In the genomic region with DNA sequence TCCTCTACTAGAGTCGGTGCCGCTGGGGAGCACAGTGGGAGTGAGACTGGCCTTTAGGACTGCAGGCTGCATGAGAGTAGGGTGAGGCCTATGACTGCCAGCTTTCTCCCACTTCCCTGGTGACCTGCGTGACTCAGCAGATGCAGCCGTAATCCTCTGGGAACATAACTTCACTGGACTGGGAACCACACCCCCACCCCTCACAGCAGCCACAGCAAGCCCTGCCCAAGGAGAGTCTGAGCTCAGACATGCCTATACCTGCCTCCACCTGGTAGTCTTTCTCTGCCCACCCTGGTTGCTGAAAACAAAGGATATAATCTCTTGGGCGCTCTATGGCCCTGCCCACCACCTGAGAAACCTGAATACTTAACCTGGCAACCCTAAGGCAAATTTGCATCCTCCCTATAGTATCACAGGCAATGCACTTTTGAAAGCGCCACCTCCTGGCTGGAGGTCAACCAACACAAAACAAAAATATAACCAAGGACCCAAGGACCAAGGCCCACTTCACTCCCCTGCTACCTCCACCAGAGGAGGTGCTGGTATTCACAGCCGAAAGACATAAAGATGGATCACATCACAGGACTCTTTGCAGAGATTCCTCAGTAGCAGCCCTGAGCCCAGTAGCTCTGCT, we compare ENCODE assay signal across 18 cellular contexts.
A peak's percentile ranks its signal among the peaks of the same experiment; 100 is the strongest.
DNase-seq lines count a peak whose midpoint lies in the region; ATAC-seq and TF ChIP-seq lines count a peak whose summit lies in the region.
"Had no signal": no experiment of that assay in that cellular context is flagged by ENCODE, and none has a peak within 500 bp of the region (broad histone marks: within the 10 kb centered on the region; RNA-seq: fewer than 3 reads in every experiment).

No MANE protein-coding gene starts in this region.

- H3K9me2 ChIP-seq in HCT116 (ENCODE audit: insufficient read depth) = no peaks in the 10 kb centered on the region

- no peak for TF ChIP-seq POLR2A in HCT116 (IDR thresholded peaks at IDR 0.05; ENCODE audit: borderline replicate concordance, extremely low read depth, insufficient read depth, insufficient read length)

- no peaks in the 10 kb centered on the region for H4K20me1 ChIP-seq in BLaER1 treated with 17β-estradiol and CSF1 and Interleukin-3, amounts not matched to agents 10 nM and 100 nM
- H4K20me1 ChIP-seq in HCT116 (ENCODE audit: insufficient read depth) = no peaks in the 10 kb centered on the region

- peak; percentile 90 for ATAC-seq in HCT116
- no peak for ATAC-seq in GM19463 (IDR thresholded peaks at IDR 0.05; ENCODE audit: unreplicated experiment)
- ATAC-seq in HG03354 (IDR thresholded peaks at IDR 0.05; ENCODE audit: poor library complexity, severe bottlenecking, unreplicated experiment) = no peak
- ATAC-seq: activated T-cell treated with anti-CD3 and anti-CD28 coated beads, Interleukin-2, amount 50 U/mL, for 72 hours had no signal

- POLR2A ChIA-PET in HCT116 (lab: Charles Lee) = no interaction called here

- peaks cover 5% of the 10 kb centered on the region for H3K4me1 Mint-ChIP-seq in activated naive CD4-positive, alpha-beta T cell treated with anti-CD3 and anti-CD28 coated beads for 36 hours (ENCODE audit: low read depth)
- H3K4me1 Mint-ChIP-seq: immature natural killer cell had no signal

- H3K27ac ChIP-seq in BLaER1 treated with 17β-estradiol and CSF1 and Interleukin-3, amounts not matched to agents 10 nM and 100 nM = no peak overlapping the region
- H3K27ac ChIP-seq in HCT116 (ENCODE audit: low read depth, low read length) = peak overlapping the region; percentile 64
- H3K27ac ChIP-seq: dorsolateral prefrontal cortex, thoracic aorta had no signal

- RAD21 ChIA-PET in HCT116 (lab: Charles Lee; ENCODE audit: low non-redundant PET in 1 of 2, low total read pairs in 2 of 2, uncharacterized antibody in 2 of 2, unreplicated experiment in 2 of 2) = no interaction called here

- no peak overlapping the region for H2AFZ ChIP-seq in HCT116 (ENCODE audit: low read depth, low read length, poor library complexity, severe bottlenecking)

- no peak overlapping the region for H3K27ac Mint-ChIP-seq in activated naive CD4-positive, alpha-beta T cell treated with anti-CD3 and anti-CD28 coated beads for 36 hours
- H3K27ac Mint-ChIP-seq: activated T-cell treated with anti-CD3 and anti-CD28 coated beads, Interleukin-2, amount 50 U/mL, for 72 hours; immature natural killer cell had no signal

- peaks cover 0 to 14% (median 7%) of the 10 kb centered on the region in 10 experiments; a peak in 10 of 20 replicates for H3K4me1 ChIP-seq in BLaER1 treated with 17β-estradiol and CSF1 and Interleukin-3, amounts not matched to agents 10 nM and 100 nM
- peaks cover 0 to 12% of the 10 kb centered on the region in 2 experiments; a peak in 2 of 4 replicates for H3K4me1 ChIP-seq in HCT116 (ENCODE audit: control insufficient read depth in 1 of 2, insufficient read depth in 2 of 2, low read length in 2 of 2)

- H3K27me3 ChIP-seq in BLaER1 treated with 17β-estradiol and CSF1 and Interleukin-3, amounts not matched to agents 10 nM and 100 nM = no peaks in the 10 kb centered on the region
- no peaks in the 10 kb centered on the region for H3K27me3 ChIP-seq in HCT116 (ENCODE audit: insufficient read depth, low read length)
- H3K27me3 ChIP-seq: dorsolateral prefrontal cortex had no signal

- DNase-seq in HCT116 (ENCODE audit: low read depth, low spot score) (peak; percentile 23), SW480 (ENCODE audit: low spot score) (peak; percentile 84), iPS DF 19.7 (ENCODE audit: low read depth, low spot score) (peak; percentile 3), iPS-NIHi11 (ENCODE audit: low spot score) (no peak)
- no peak for DNase-seq in activated naive CD4-positive, alpha-beta T cell treated with anti-CD3 and anti-CD28 coated beads for 36 hours
- DNase-seq: activated CD4-positive, alpha-beta T cell treated with anti-CD3 and anti-CD28 coated beads, Interleukin-2, amount 50 U/mL, for 4 hours; activated T-cell treated with anti-CD3 and anti-CD28 coated beads, Interleukin-2, amount 50 U/mL, for 72 hours; DMS 273 treated with DMSO at 0.1 percent for 48 hours; dorsolateral prefrontal cortex; immature natural killer cell; NCI-H1105; NCI-H748 treated with DMSO at 0.1 percent for 48 hours; posterior cingulate gyrus; T-helper 9 cell had no signal

- H3K4me3 Mint-ChIP-seq in activated naive CD4-positive, alpha-beta T cell treated with anti-CD3 and anti-CD28 coated beads for 36 hours = no peak overlapping the region
- H3K4me3 Mint-ChIP-seq: activated T-cell treated with anti-CD3 and anti-CD28 coated beads, Interleukin-2, amount 50 U/mL, for 72 hours; immature natural killer cell had no signal

- peak overlapping the region in 7 of 11 experiments; percentile 3 to 43 (median 25); a peak in 6 of 22 replicates for H3K4me2 ChIP-seq in BLaER1 treated with 17β-estradiol and CSF1 and Interleukin-3, amounts not matched to agents 10 nM and 100 nM
- peak overlapping the region; percentile 48 for H3K4me2 ChIP-seq in HCT116 (ENCODE audit: low read length)

- TF ChIP-seq CTCF in HCT116 (IDR thresholded peaks at IDR 0.05 in 2 of 3, conservative IDR thresholded peaks at IDR 0.05 in 1 of 3; ENCODE audit: borderline replicate concordance in 1 of 3, insufficient read depth in 1 of 3, low read depth in 2 of 3, low read length in 2 of 3) = peak in 2 of 3 experiments; percentile 53 to 65; a peak in 4 of 6 replicates

- no peak overlapping the region for H3K4me3 ChIP-seq in BLaER1 treated with 17β-estradiol and CSF1 and Interleukin-3, amounts not matched to agents 10 nM and 100 nM
- H3K4me3 ChIP-seq in HCT116 (replicated peaks in 1 of 2; ENCODE audit: low read depth in 1 of 2, low read length in 2 of 2) = peak overlapping the region; percentile 8 to 10; a peak in 3 of 4 replicates
- H3K4me3 ChIP-seq: dorsolateral prefrontal cortex, thoracic aorta had no signal

- CTCF ChIA-PET in HCT116 (lab: Charles Lee) = no interaction called here
- CTCF ChIA-PET in activated naive CD4-positive, alpha-beta T cell treated with anti-CD3 and anti-CD28 coated beads for 36 hours (lab: Charles Lee) = no interaction called here

- no peak for TF ChIP-seq RAD21 in HCT116 (IDR thresholded peaks at IDR 0.05; ENCODE audit: low read depth)

- H3K9me3 ChIP-seq in BLaER1 treated with 17β-estradiol and CSF1 and Interleukin-3, amounts not matched to agents 10 nM and 100 nM (replicated peaks in 1 of 11) = peaks cover 17 to 26% (median 21%) of the 10 kb centered on the region in 11 experiments
- no peaks in the 10 kb centered on the region for H3K9me3 ChIP-seq in HCT116 (ENCODE audit: control insufficient read depth in 1 of 2, insufficient read depth in 1 of 2, low read depth in 1 of 2, low read length in 2 of 2)
- H3K9me3 ChIP-seq: thoracic aorta had no signal

- peaks cover 13% of the 10 kb centered on the region for H3K36me3 Mint-ChIP-seq in activated naive CD4-positive, alpha-beta T cell treated with anti-CD3 and anti-CD28 coated beads for 36 hours (ENCODE audit: low read depth)

- H3K9ac ChIP-seq in BLaER1 treated with 17β-estradiol and CSF1 and Interleukin-3, amounts not matched to agents 10 nM and 100 nM = no peak overlapping the region
- no peak overlapping the region; the same call in 1 of the 2 replicates for H3K9ac ChIP-seq in HCT116 (ENCODE audit: low read length)

- no peaks in the 10 kb centered on the region for H3K36me3 ChIP-seq in BLaER1 treated with 17β-estradiol and CSF1 and Interleukin-3, amounts not matched to agents 10 nM and 100 nM
- H3K36me3 ChIP-seq in HCT116 (ENCODE audit: control insufficient read depth in 1 of 2, insufficient read depth in 2 of 2, low read length in 2 of 2) = no peaks in the 10 kb centered on the region
- H3K36me3 ChIP-seq: thoracic aorta had no signal

- TSS peak; percentile 85 for BruUV-seq in HCT116 (replicated peaks; lab: Mats Ljungman, UMichigan)

- no peaks in the 10 kb centered on the region for H3K79me2 ChIP-seq in HCT116 (ENCODE audit: insufficient read depth, low read length)

- intact Hi-C loops in HCT116 (cut with micrococcal nuclease) = no loop called here
- intact Hi-C loops in activated naive CD4-positive, alpha-beta T cell treated with anti-CD3 and anti-CD28 coated beads for 36 hours (cut with micrococcal nuclease) = no loop called here

- peaks cover 28% of the 10 kb centered on the region for H3K9me3 Mint-ChIP-seq in activated naive CD4-positive, alpha-beta T cell treated with anti-CD3 and anti-CD28 coated beads for 36 hours

- H3K27me3 Mint-ChIP-seq in activated naive CD4-positive, alpha-beta T cell treated with anti-CD3 and anti-CD28 coated beads for 36 hours (ENCODE audit: low read depth) = no peaks in the 10 kb centered on the region

TF ChIP-seq in HCT116, 20 proteins besides CTCF, POLR2A, EP300 and RAD21:
- TF ChIP-seq, protein P1, sequence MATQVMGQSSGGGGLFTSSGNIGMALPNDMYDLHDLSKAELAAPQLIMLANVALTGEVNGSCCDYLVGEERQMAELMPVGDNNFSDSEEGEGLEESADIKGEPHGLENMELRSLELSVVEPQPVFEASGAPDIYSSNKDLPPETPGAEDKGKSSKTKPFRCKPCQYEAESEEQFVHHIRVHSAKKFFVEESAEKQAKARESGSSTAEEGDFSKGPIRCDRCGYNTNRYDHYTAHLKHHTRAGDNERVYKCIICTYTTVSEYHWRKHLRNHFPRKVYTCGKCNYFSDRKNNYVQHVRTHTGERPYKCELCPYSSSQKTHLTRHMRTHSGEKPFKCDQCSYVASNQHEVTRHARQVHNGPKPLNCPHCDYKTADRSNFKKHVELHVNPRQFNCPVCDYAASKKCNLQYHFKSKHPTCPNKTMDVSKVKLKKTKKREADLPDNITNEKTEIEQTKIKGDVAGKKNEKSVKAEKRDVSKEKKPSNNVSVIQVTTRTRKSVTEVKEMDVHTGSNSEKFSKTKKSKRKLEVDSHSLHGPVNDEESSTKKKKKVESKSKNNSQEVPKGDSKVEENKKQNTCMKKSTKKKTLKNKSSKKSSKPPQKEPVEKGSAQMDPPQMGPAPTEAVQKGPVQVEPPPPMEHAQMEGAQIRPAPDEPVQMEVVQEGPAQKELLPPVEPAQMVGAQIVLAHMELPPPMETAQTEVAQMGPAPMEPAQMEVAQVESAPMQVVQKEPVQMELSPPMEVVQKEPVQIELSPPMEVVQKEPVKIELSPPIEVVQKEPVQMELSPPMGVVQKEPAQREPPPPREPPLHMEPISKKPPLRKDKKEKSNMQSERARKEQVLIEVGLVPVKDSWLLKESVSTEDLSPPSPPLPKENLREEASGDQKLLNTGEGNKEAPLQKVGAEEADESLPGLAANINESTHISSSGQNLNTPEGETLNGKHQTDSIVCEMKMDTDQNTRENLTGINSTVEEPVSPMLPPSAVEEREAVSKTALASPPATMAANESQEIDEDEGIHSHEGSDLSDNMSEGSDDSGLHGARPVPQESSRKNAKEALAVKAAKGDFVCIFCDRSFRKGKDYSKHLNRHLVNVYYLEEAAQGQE (IDR thresholded peaks at IDR 0.05; ENCODE audit: low read depth) = no peak
- TF ChIP-seq EGR1 (IDR thresholded peaks at IDR 0.05; ENCODE audit: low read depth) (no peak), YY1 (IDR thresholded peaks at IDR 0.05; ENCODE audit: extremely low read depth, insufficient replicate concordance, low read depth, low read length) (no peak), ZFX (IDR thresholded peaks at IDR 0.05) (no peak), POLR2AphosphoS5 (IDR thresholded peaks at IDR 0.05; ENCODE audit: low read depth, low read length) (no peak)

Comparison
In these comparisons a context has a peak if more than half of its experiments do, and no peak if none do; other contexts are left out.
1. H3K4me3 ChIP-seq: peak in HCT116 (2 of 2); none in BLaER1 treated with 17β-estradiol and CSF1 and Interleukin-3, amounts not matched to agents 10 nM and 100 nM (0 of 10).
2. DNase-seq: peak in HCT116 (single experiment), SW480 (single experiment) and iPS DF 19.7 (single experiment); none in activated naive CD4-positive, alpha-beta T cell treated with anti-CD3 and anti-CD28 coated beads for 36 hours (single experiment) and iPS-NIHi11 (single experiment).